Comparison of ENCODE assay signal across 8 cellular contexts in genomic region chr11:96949464-96949863, GRCh38.
"Had no signal": no experiment of that assay in that cellular context is flagged by ENCODE, and none has a peak within 500 bp of the region (broad histone marks: within the 10 kb centered on the region; RNA-seq: fewer than 3 reads in every experiment).

No MANE protein-coding gene starts in this region.

- ATAC-seq: GM23338, K562 had no signal

- H2AFZ ChIP-seq: GM23338 had no signal

- DNase-seq: H9, HCEC 1CT, IMR-90 had no signal

- H3K4me2 ChIP-seq: GM23338 had no signal

- H3K4me3 ChIP-seq: GM23338, K562 had no signal

- FAIRE-seq: H1, H54, HTR-8/SVneo, K562 had no signal
